ENCODE assay signal across 29 cellular contexts in genomic region chr3:23894166-23895061, GRCh38. TPM values are rescaled to one million over a fixed set of nuclear protein-coding genes. Genes with fewer than 3 reads are reported as not detected.
DNase-seq lines count a peak whose midpoint lies in the region; ATAC-seq, FAIRE-seq and TF ChIP-seq lines count a peak whose summit lies in the region.
"Had no signal": no experiment of that assay in that cellular context is flagged by ENCODE, and none has a peak within 500 bp of the region (broad histone marks: within the 10 kb centered on the region; RNA-seq: fewer than 3 reads in every experiment).

No MANE protein-coding gene starts in this region.

- H3K36me3 Mint-ChIP-seq in WTC11 (peaks cover 54% of the 10 kb centered on the region), naive B cell (peaks cover 14 to 22% of the 10 kb centered on the region in 2 donors)

- H3K4me1 Mint-ChIP-seq in WTC11 = peaks cover 21% of the 10 kb centered on the region
- peaks cover 0 to 13% (median 6%) of the 10 kb centered on the region in 3 donors for H3K4me1 Mint-ChIP-seq in naive B cell

- peaks cover 6% of the 10 kb centered on the region; the same call in 1 of the 2 replicates for H4K20me1 ChIP-seq in DND-41 (ENCODE audit: insufficient read depth, low read length)

- FAIRE-seq in A549 (lab: Jason Lieb, UNC) = no peak
- FAIRE-seq: D721Med, GM19239, kidney, RCC 7860, urothelium cell line had no signal

- H3K27ac Mint-ChIP-seq in WTC11 = peak overlapping the region; percentile 12; the same call in 1 of the 2 replicates
- peak overlapping the region in 4 of 6 donors; percentile 1 to 71 (median 34) for H3K27ac Mint-ChIP-seq in naive B cell
- H3K27ac Mint-ChIP-seq: activated T-helper 1 cell treated with anti-CD3 and anti-CD28 coated beads, Interleukin-12 subunit alpha, Interleukin-12 subunit beta, Interleukin-2, Interleukin-4 antibody, amounts not matched to agents 30 ng/mL and 10 ng/mL and 1 ng/mL, durations not matched to agents 14 hours and 24 hours and 36 hours; stimulated activated naive B cell treated with anti-CD40 and anti-IgM and Interleukin-4, amounts not matched to agents 10 μg/mL and 1 μg/mL and 100 μg/mL, for 72 hours had no signal

- no peaks in the 10 kb centered on the region for H3K27me3 Mint-ChIP-seq in WTC11 (ENCODE audit: low read depth)
- no peaks in the 10 kb centered on the region for H3K27me3 Mint-ChIP-seq in naive B cell
- H3K27me3 Mint-ChIP-seq: activated naive CD8-positive, alpha-beta T cell; stimulated activated naive B cell treated with anti-CD40 and anti-IgM and Interleukin-4, amounts not matched to agents 10 μg/mL and 1 μg/mL and 100 μg/mL, for 72 hours had no signal

- peaks cover 64% of the 10 kb centered on the region for H3K36me3 ChIP-seq in DND-41 (ENCODE audit: insufficient read depth, low read length)

- TF ChIP-seq RAD21 in A549 (conservative IDR thresholded peaks at IDR 0.05 in 1 of 2, IDR thresholded peaks at IDR 0.05 in 1 of 2) = no peak

- H3K4me3 ChIP-seq in A549 = no peak overlapping the region
- no peak overlapping the region for H3K4me3 ChIP-seq in DND-41 (ENCODE audit: low read depth in 1 of 2, low read length in 2 of 2)
- H3K4me3 ChIP-seq: BLaER1, right atrium auricular region, spleen had no signal

- H3K4me2 ChIP-seq in A549 (no peak overlapping the region), DND-41 (ENCODE audit: insufficient read depth, low read length) (no peak overlapping the region)
- H3K4me2 ChIP-seq: BLaER1 had no signal

- TF ChIP-seq CTCF in A549 (IDR thresholded peaks at IDR 0.05) (no peak), DND-41 (IDR thresholded peaks at IDR 0.05; ENCODE audit: borderline replicate concordance, extremely low read depth, low read length, poor library complexity, severe bottlenecking) (no peak), WTC11 (IDR thresholded peaks at IDR 0.05) (no peak)

- no peak for TF ChIP-seq POLR2A in A549 (IDR thresholded peaks at IDR 0.05; ENCODE audit: low read length)

- peaks cover 2% of the 10 kb centered on the region; the same call in 2 of the 3 replicates for H3K4me1 ChIP-seq in A549
- no peaks in the 10 kb centered on the region for H3K4me1 ChIP-seq in DND-41 (ENCODE audit: insufficient read depth, low read length)
- H3K4me1 ChIP-seq: BLaER1, right atrium auricular region had no signal

- TF ChIP-seq EP300 in A549 (IDR thresholded peaks at IDR 0.05) = no peak

- H3K27ac ChIP-seq in A549 (no peak overlapping the region), DND-41 (ENCODE audit: low read length) (no peak overlapping the region)
- H3K27ac ChIP-seq: BLaER1, right atrium auricular region, spleen had no signal

- H3K27me3 ChIP-seq in DND-41 (ENCODE audit: insufficient read depth, low read length, poor library complexity) = no peaks in the 10 kb centered on the region
- H3K27me3 ChIP-seq: BLaER1, right atrium auricular region, spleen had no signal

- no peak overlapping the region for H2AFZ ChIP-seq in DND-41 (ENCODE audit: low read depth, low read length)

- no peaks in the 10 kb centered on the region for H3K79me2 ChIP-seq in DND-41 (ENCODE audit: insufficient read depth, low read length)

- 87% methylated on average over 12 of the region's 12 CpGs for WGBS in A549 (ENCODE audit: missing lambda C conversion rate)

- H3K4me3 Mint-ChIP-seq in WTC11 = no peak overlapping the region
- H3K4me3 Mint-ChIP-seq in naive B cell = no peak overlapping the region
- H3K4me3 Mint-ChIP-seq: activated naive CD8-positive, alpha-beta T cell; activated T-helper 1 cell treated with anti-CD3 and anti-CD28 coated beads, Interleukin-12 subunit alpha, Interleukin-12 subunit beta, Interleukin-2, Interleukin-4 antibody, amounts not matched to agents 30 ng/mL and 10 ng/mL and 1 ng/mL, durations not matched to agents 14 hours and 24 hours and 36 hours; stimulated activated naive B cell treated with anti-CD40 and anti-IgM and Interleukin-4, amounts not matched to agents 10 μg/mL and 1 μg/mL and 100 μg/mL, for 72 hours had no signal

- CTCF ChIA-PET in A549 (lab: Yijun Ruan, JAX) (interaction anchor here (0.6 kb wide), 1 partner anchor 16 kb away, joined by 3 read pairs; no protein-coding TSS in a partner anchor), WTC11 (lab: Charles Lee) (interaction anchor here (0.7 to 1.3 kb wide), 2 partner anchors 10 to 346 kb away, joined by 4 read pairs; no protein-coding TSS in a partner anchor)

- H3K9me3 ChIP-seq in A549 = no peaks in the 10 kb centered on the region; the same call in 2 of the 3 replicates
- H3K9me3 ChIP-seq in DND-41 (ENCODE audit: insufficient read depth, low read length, severe bottlenecking) = no peaks in the 10 kb centered on the region
- H3K9me3 ChIP-seq: right atrium auricular region, spleen had no signal

- H3K9ac ChIP-seq in DND-41 (ENCODE audit: low read depth, low read length) = no peak overlapping the region
- H3K9ac ChIP-seq: BLaER1 had no signal

- H3K9me3 Mint-ChIP-seq in WTC11 (peaks cover 17% of the 10 kb centered on the region), naive B cell (no peaks in the 10 kb centered on the region)
- H3K9me3 Mint-ChIP-seq: activated T-helper 1 cell treated with anti-CD3 and anti-CD28 coated beads, Interleukin-12 subunit alpha, Interleukin-12 subunit beta, Interleukin-2, Interleukin-4 antibody, amounts not matched to agents 30 ng/mL and 10 ng/mL and 1 ng/mL, durations not matched to agents 14 hours and 24 hours and 36 hours; stimulated activated naive B cell treated with anti-CD40 and anti-IgM and Interleukin-4, amounts not matched to agents 10 μg/mL and 1 μg/mL and 100 μg/mL, for 72 hours had no signal

- no peak for DNase-seq in A549 (ENCODE audit: low read depth in 1 of 2, low spot score in 1 of 2)
- DNase-seq in DND-41 = no peak
- no peak for DNase-seq in WTC11 (ENCODE audit: low spot score)
- no peak for DNase-seq in naive B cell
- no peak for DNase-seq in RPMI8226
- DNase-seq in retina = no peak
- no peak for DNase-seq in mesenteric fat pad (ENCODE audit: low spot score)
- DNase-seq: ACHN; activated CD4-positive, alpha-beta T cell treated with anti-CD3 and anti-CD28 coated beads for 48 hours; cerebellar nuclear complex; EL; glutamatergic neuron; kidney; mammary epithelial cell; MM.1S; NCI-H1694 treated with DMSO at 0.1 percent for 48 hours; NCI-H524 treated with DMSO at 0.1 percent for 48 hours; spleen; stimulated activated CD4-positive, alpha-beta T cell treated with anti-CD3 and anti-CD28 coated beads, Interleukin-2, amount 100 ng/mL, for 48 hours; stimulated activated naive B cell treated with anti-CD40 and anti-IgM and Interleukin-4, amounts not matched to agents 10 μg/mL and 1 μg/mL and 100 μg/mL, for 72 hours had no signal

- ATAC-seq in A549 (peak; percentile 45 to 65), DND-41 (ENCODE audit: insufficient read depth, low read depth) (0 out of 3 replicates have a peak, but pooled peaks have one; percentile 22), WTC11 (no peak), naive B cell (ENCODE audit: low read depth in 2 of 2) (no peak), HG02763 (IDR thresholded peaks at IDR 0.05; ENCODE audit: unreplicated experiment) (no peak)
- ATAC-seq: stimulated activated naive B cell treated with anti-CD40 and anti-IgM and Interleukin-4, amounts not matched to agents 10 μg/mL and 1 μg/mL and 100 μg/mL, for 72 hours had no signal

- POLR2A ChIA-PET in A549 (lab: Yijun Ruan, JAX) (interaction anchor here (2.1 kb wide), 1 partner anchor 23 kb away, joined by 15 read pairs; the partner anchor contains the start of genes NKIRAS1 and RPL15), WTC11 (lab: Charles Lee) (no interaction called here)

TF ChIP-seq in A549, 52 proteins besides CTCF, POLR2A, EP300 and RAD21 (continues in another document):
- no peak for TF ChIP-seq NR3C1 (IDR thresholded peaks at IDR 0.05)
- no peak for TF ChIP-seq HOXB5 (CRISPR knock-in tag; IDR thresholded peaks at IDR 0.05)

TF ChIP-seq in WTC11, 78 proteins besides CTCF, POLR2A, EP300 and RAD21 (continues in another document):
- TF ChIP-seq ZSCAN18 (CRISPR knock-in tag; IDR thresholded peaks at IDR 0.05) (no peak), ZNF263 (CRISPR knock-in tag; IDR thresholded peaks at IDR 0.05; ENCODE audit: low read depth) (no peak), KAT7 (CRISPR knock-in tag; IDR thresholded peaks at IDR 0.05; ENCODE audit: borderline replicate concordance) (no peak)

RNA-seq across cellular contexts. Expression of gene NKIRAS1, which starts 22.4 kb away (rescaled TPM):
- polyA plus RNA-seq in A549 (2011; rRNA removed) = 12.2 and 16.8 TPM in 2 replicates
- polyA plus RNA-seq in A549 (2012; cell fraction: cytosol; rRNA removed) = 3.3 and 3.7 TPM in 2 replicates
- polyA plus RNA-seq in A549 (2012; cell fraction: nucleus; rRNA removed) = 1.6 and 2.7 TPM in 2 replicates
- polyA plus RNA-seq in A549 (2017; fragmentation: RNase III; extraction: RNeasy Plus Mini Kit Qiagen cat#74134 plus additional on column Dnase treatment) = 13.8 to 15.5 TPM (median 14.8 TPM) in 3 replicates
- 4.0 and 4.2 TPM in 2 replicates for polyA minus RNA-seq in A549 (2011; rRNA and poly(A)+ RNA removed)
- total RNA-seq in WTC11 (2021) = 6.6 to 7.3 TPM (median 6.8 TPM) in 3 replicates
- 1 to 10 TPM; 5.2 to 7.9 (median 6.2) TPM for polyA plus RNA-seq in naive B cell (ENCODE audit: low read depth in 6 of 6)
- 15.7 TPM for total RNA-seq in mesenteric fat pad

RNA-seq across cellular contexts. Expression of gene RPL15, which starts 22.5 kb away (rescaled TPM):
- polyA plus RNA-seq in A549 (2011; rRNA removed) (2,933 and 3,149 TPM in 2 replicates), A549 (2017; fragmentation: RNase III; extraction: RNeasy Plus Mini Kit Qiagen cat#74134 plus additional on column Dnase treatment) (2,088 to 2,178 TPM (median 2,158 TPM) in 3 replicates), naive B cell (ENCODE audit: low read depth in 6 of 6) (1,000 to 10,000 TPM; 5,343 to 7,068 (median 5,837) TPM)
- 4,919 and 4,999 TPM in 2 replicates for polyA plus RNA-seq in A549 (2012; cell fraction: cytosol; rRNA removed)
- polyA plus RNA-seq in A549 (2012; cell fraction: nucleus; rRNA removed) = 2,649 and 2,666 TPM in 2 replicates
- 1,758 and 1,776 TPM in 2 replicates for polyA minus RNA-seq in A549 (2011; rRNA and poly(A)+ RNA removed)
- total RNA-seq in WTC11 (2021) (2,428 to 2,870 TPM (median 2,865 TPM) in 3 replicates), mesenteric fat pad (1,360 TPM)

RNA-seq across cellular contexts. Expression of gene NR1D2, which starts 50.7 kb away (rescaled TPM):
- polyA plus RNA-seq in A549 (2011; rRNA removed) (18.5 and 18.6 TPM in 2 replicates), A549 (2017; fragmentation: RNase III; extraction: RNeasy Plus Mini Kit Qiagen cat#74134 plus additional on column Dnase treatment) (7.2 to 8.1 TPM (median 7.4 TPM) in 3 replicates), naive B cell (ENCODE audit: low read depth in 6 of 6) (10 to 100 TPM; 14.1 to 55.0 (median 39.2) TPM)
- 2.6 and 3.1 TPM in 2 replicates for polyA plus RNA-seq in A549 (2012; cell fraction: cytosol; rRNA removed)
- 1.2 and 1.9 TPM in 2 replicates for polyA plus RNA-seq in A549 (2012; cell fraction: nucleus; rRNA removed)
- 15.4 and 18.7 TPM in 2 replicates for polyA minus RNA-seq in A549 (2011; rRNA and poly(A)+ RNA removed)
- total RNA-seq in WTC11 (2021) (17.0 to 18.8 TPM (median 18.4 TPM) in 3 replicates), mesenteric fat pad (19.4 TPM)

Comparison
In these comparisons a context has a peak if more than half of its experiments do, and no peak if none do; other contexts are left out.
1. ATAC-seq: peak in A549 (2 of 2) and DND-41 (single experiment); none in WTC11 (single experiment), naive B cell (0 of 2) and HG02763 (single experiment).